15 cellular contexts compared by ENCODE assay signal in the genomic region with DNA sequence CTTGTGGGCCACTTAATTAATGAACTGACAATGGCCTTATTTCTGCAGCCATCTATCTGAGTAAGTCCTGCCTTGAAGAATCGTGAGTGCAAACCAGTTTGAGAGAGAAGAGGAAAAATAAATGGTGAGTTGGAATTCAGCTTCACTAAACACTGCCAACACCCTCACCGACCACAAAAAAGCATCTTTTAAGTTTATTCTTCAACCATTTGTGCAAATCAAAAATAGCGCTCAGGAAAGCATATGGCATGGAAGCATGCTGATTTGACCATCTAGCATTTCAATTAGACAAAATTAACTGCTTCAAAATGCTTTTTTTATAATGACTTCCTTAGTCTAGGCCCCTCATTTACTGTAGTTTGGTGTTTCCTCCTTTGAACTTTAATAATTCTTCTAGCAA.
DNase-seq lines count a peak whose midpoint lies in the region; ATAC-seq and TF ChIP-seq lines count a peak whose summit lies in the region.
"Had no signal": no experiment of that assay in that cellular context is flagged by ENCODE, and none has a peak within 500 bp of the region (broad histone marks: within the 10 kb centered on the region; RNA-seq: fewer than 3 reads in every experiment).

No MANE protein-coding gene starts in this region.

- H3K9me3 Mint-ChIP-seq in glutamatergic neuron (ENCODE audit: unreplicated experiment): peaks cover 2% of the 10 kb centered on the region
- H3K9me3 Mint-ChIP-seq in activated T-cell treated with anti-CD3 and anti-CD28 coated beads, Interleukin-2, amount 50 U/mL, for 24 hours: no peaks in the 10 kb centered on the region
- H3K9me3 Mint-ChIP-seq: H9 had no signal

- ATAC-seq in left ventricle myocardium superior (no peak), HG03469 (IDR thresholded peaks at IDR 0.05; ENCODE audit: unreplicated experiment) (no peak)
- ATAC-seq: GM12878 had no signal

- H3K4me3 Mint-ChIP-seq in glutamatergic neuron (ENCODE audit: unreplicated experiment): no peak overlapping the region
- no peak overlapping the region for H3K4me3 Mint-ChIP-seq in activated T-cell treated with anti-CD3 and anti-CD28 coated beads, Interleukin-2, amount 50 U/mL, for 24 hours
- H3K4me3 Mint-ChIP-seq: B cell; CD4-positive, CD25-positive, alpha-beta regulatory T cell; CD8-positive, alpha-beta memory T cell; H9 had no signal

- H3K4me1 ChIP-seq in cardiac muscle cell (ENCODE audit: low read depth): peaks cover 26% of the 10 kb centered on the region

- H3K27ac Mint-ChIP-seq in glutamatergic neuron (ENCODE audit: unreplicated experiment): peak overlapping the region; percentile 7
- no peak overlapping the region for H3K27ac Mint-ChIP-seq in activated T-cell treated with anti-CD3 and anti-CD28 coated beads, Interleukin-2, amount 50 U/mL, for 24 hours
- H3K27ac Mint-ChIP-seq: B cell; CD4-positive, CD25-positive, alpha-beta regulatory T cell; CD8-positive, alpha-beta memory T cell; H9 had no signal

- TF ChIP-seq CTCF in cardiac muscle cell (IDR thresholded peaks at IDR 0.05; ENCODE audit: low read depth, low read length) (no peak), glutamatergic neuron (IDR thresholded peaks at IDR 0.05; ENCODE audit: partially characterized antibody, unreplicated experiment) (no peak)

- DNase-seq in cardiac muscle cell (ENCODE audit: low read depth in 1 of 2, low spot score in 1 of 2): no peak
- no peak for DNase-seq in left ventricle myocardium superior
- DNase-seq in astrocyte of the hippocampus (ENCODE audit: low read depth, low spot score): peak; percentile 6
- DNase-seq in glutamatergic neuron: no peak
- DNase-seq in activated T-cell treated with anti-CD3 and anti-CD28 coated beads, Interleukin-2, amount 50 U/mL, for 24 hours: no peak
- DNase-seq: CD4-positive, CD25-positive, alpha-beta regulatory T cell; CD8-positive, alpha-beta memory T cell; COR-L47; DMS153; DMS79; H9 had no signal

- peaks cover 17% of the 10 kb centered on the region for H3K4me1 Mint-ChIP-seq in glutamatergic neuron (ENCODE audit: low read depth, unreplicated experiment)
- H3K4me1 Mint-ChIP-seq in activated T-cell treated with anti-CD3 and anti-CD28 coated beads, Interleukin-2, amount 50 U/mL, for 24 hours (ENCODE audit: low read depth): no peaks in the 10 kb centered on the region
- H3K4me1 Mint-ChIP-seq: B cell; CD4-positive, CD25-positive, alpha-beta regulatory T cell; CD8-positive, alpha-beta memory T cell had no signal

- intact Hi-C loops in left ventricle myocardium superior (cut with micrococcal nuclease): no loop called here

- peak overlapping the region; percentile 70 for H3K27ac ChIP-seq in cardiac muscle cell
- H3K27ac ChIP-seq: HL-60 had no signal

- H3K36me3 Mint-ChIP-seq in glutamatergic neuron (ENCODE audit: unreplicated experiment): no peaks in the 10 kb centered on the region
- H3K36me3 Mint-ChIP-seq in activated T-cell treated with anti-CD3 and anti-CD28 coated beads, Interleukin-2, amount 50 U/mL, for 24 hours (ENCODE audit: low read depth): no peaks in the 10 kb centered on the region
- H3K36me3 Mint-ChIP-seq: CD4-positive, CD25-positive, alpha-beta regulatory T cell; CD8-positive, alpha-beta memory T cell had no signal

- H3K36me3 ChIP-seq in cardiac muscle cell: no peaks in the 10 kb centered on the region

- no peak overlapping the region for H3K4me3 ChIP-seq in cardiac muscle cell
- H3K4me3 ChIP-seq: GM12878 had no signal

- H3K27me3 Mint-ChIP-seq in glutamatergic neuron (ENCODE audit: unreplicated experiment): no peaks in the 10 kb centered on the region
- no peaks in the 10 kb centered on the region for H3K27me3 Mint-ChIP-seq in activated T-cell treated with anti-CD3 and anti-CD28 coated beads, Interleukin-2, amount 50 U/mL, for 24 hours
- H3K27me3 Mint-ChIP-seq: B cell; CD4-positive, CD25-positive, alpha-beta regulatory T cell; CD8-positive, alpha-beta memory T cell had no signal

- H3K27me3 ChIP-seq in cardiac muscle cell: no peaks in the 10 kb centered on the region

- no peaks in the 10 kb centered on the region for H3K9me3 ChIP-seq in cardiac muscle cell (ENCODE audit: low read depth)
